8 cellular contexts compared by ENCODE assay signal in genomic region chr10:32367793-32368453, GRCh38. TPM values are rescaled to one million over a fixed set of nuclear protein-coding genes. Genes with fewer than 3 reads are reported as not detected.
DNase-seq lines count a peak whose midpoint lies in the region; ATAC-seq and TF ChIP-seq lines count a peak whose summit lies in the region.

No MANE protein-coding gene starts in this region.

- H3K27ac Mint-ChIP-seq in Caco-2 (ENCODE audit: unreplicated experiment), result no peak overlapping the region
- H3K27ac Mint-ChIP-seq in HFFc6, result no peak overlapping the region
- H3K27ac Mint-ChIP-seq in activated T-helper 17 cell treated with anti-CD3 and anti-CD28 coated beads, Interleukin-2, amount 50 U/mL, for 72 hours, result peak overlapping the region; percentile 37

- intact Hi-C loops in Caco-2 (cut with micrococcal nuclease; ENCODE audit: unreplicated experiment), result loop anchor here (1.0 to 5.0 kb wide), 5 partner anchors 18 to 177 kb away; no protein-coding TSS in a partner anchor

- H3K4me1 Mint-ChIP-seq in Caco-2 (ENCODE audit: low read depth, unreplicated experiment) (peaks cover 11% of the 10 kb centered on the region), HFFc6 (ENCODE audit: low read depth) (peaks cover 18% of the 10 kb centered on the region)
- peaks cover 34% of the 10 kb centered on the region for H3K4me1 Mint-ChIP-seq in activated T-helper 17 cell treated with anti-CD3 and anti-CD28 coated beads, Interleukin-2, amount 50 U/mL, for 72 hours

- CTCF ChIA-PET in Caco-2 (lab: Charles Lee), result interaction anchor here (0.5 to 1.0 kb wide), 5 partner anchors 12 to 111 kb away, joined by 3 to 6 read pairs (median 4); no protein-coding TSS in a partner anchor

- H3K36me3 Mint-ChIP-seq in Caco-2 (ENCODE audit: insufficient read depth, unreplicated experiment) (no peaks in the 10 kb centered on the region), HFFc6 (ENCODE audit: low read depth) (peaks cover 6% of the 10 kb centered on the region; the same call in 1 of the 2 replicates)
- peaks cover 40% of the 10 kb centered on the region for H3K36me3 Mint-ChIP-seq in activated T-helper 17 cell treated with anti-CD3 and anti-CD28 coated beads, Interleukin-2, amount 50 U/mL, for 72 hours (ENCODE audit: low read depth)

- H3K4me3 ChIP-seq in Caco-2 (ENCODE audit: low read depth, low read length), result no peak overlapping the region
- no peak overlapping the region for H3K4me3 ChIP-seq in fibroblast of pulmonary artery (replicated peaks; ENCODE audit: low read depth, low read length)
- no peak overlapping the region for H3K4me3 ChIP-seq in neutrophil (ENCODE audit: low read depth in 1 of 2, low read length in 1 of 2)
- H3K4me3 ChIP-seq in subcutaneous abdominal adipose tissue (ENCODE audit: low read depth in 1 of 5, low read length in 5 of 5), result peak overlapping the region in 3 of 5 donors; percentile 28 to 48 (median 31)

- peak overlapping the region; percentile 22 for H3K4me3 Mint-ChIP-seq in Caco-2 (ENCODE audit: unreplicated experiment)
- no peak overlapping the region; the same call in 1 of the 2 replicates for H3K4me3 Mint-ChIP-seq in HFFc6
- peak overlapping the region; percentile 46 for H3K4me3 Mint-ChIP-seq in activated T-helper 17 cell treated with anti-CD3 and anti-CD28 coated beads, Interleukin-2, amount 50 U/mL, for 72 hours

- POLR2A ChIA-PET in Caco-2 (lab: Charles Lee), result interaction anchor here (0.7 kb wide), 1 partner anchor 22 kb away, joined by 4 read pairs; no protein-coding TSS in a partner anchor

- DNase-seq in Caco-2, result peak; percentile 75 to 81
- DNase-seq in HFFc6, result peak; percentile 42
- DNase-seq in RKO (ENCODE audit: low spot score), result peak; percentile 83
- DNase-seq in fibroblast of pulmonary artery (ENCODE audit: low read depth), result peak; percentile 83
- DNase-seq in NCI-H524 treated with DMSO at 0.1 percent for 48 hours (lab: John Stamatoyannopoulos, UW), result no peak

- H3K4me1 ChIP-seq in Caco-2, result no peaks in the 10 kb centered on the region; the same call in 1 of the 2 replicates
- peaks cover 5 to 15% of the 10 kb centered on the region in 2 experiments for H3K4me1 ChIP-seq in neutrophil (ENCODE audit: control insufficient read depth in 1 of 2, insufficient read depth in 1 of 2, low read depth in 1 of 2, low read length in 1 of 2)
- H3K4me1 ChIP-seq in subcutaneous abdominal adipose tissue (ENCODE audit: control insufficient read depth in 5 of 5, insufficient read depth in 5 of 5, low read length in 5 of 5), result peaks cover 0 to 27% (median 20%) of the 10 kb centered on the region in 5 donors

- no peaks in the 10 kb centered on the region for H3K9me3 ChIP-seq in Caco-2
- H3K9me3 ChIP-seq in neutrophil, result no peaks in the 10 kb centered on the region
- no peaks in the 10 kb centered on the region for H3K9me3 ChIP-seq in subcutaneous abdominal adipose tissue (ENCODE audit: control insufficient read depth in 5 of 5, low read length in 5 of 5)

- H3K27me3 ChIP-seq in Caco-2 (replicated peaks; ENCODE audit: control insufficient read depth, insufficient read depth, low read length) (no peaks in the 10 kb centered on the region), neutrophil (no peaks in the 10 kb centered on the region), subcutaneous abdominal adipose tissue (ENCODE audit: control insufficient read depth in 5 of 5, insufficient read depth in 4 of 5, low read length in 5 of 5) (no peaks in the 10 kb centered on the region)

- no peaks in the 10 kb centered on the region for H3K27me3 Mint-ChIP-seq in Caco-2 (ENCODE audit: insufficient read depth, unreplicated experiment)
- peaks cover 2% of the 10 kb centered on the region for H3K27me3 Mint-ChIP-seq in HFFc6 (ENCODE audit: insufficient read depth)
- no peaks in the 10 kb centered on the region for H3K27me3 Mint-ChIP-seq in activated T-helper 17 cell treated with anti-CD3 and anti-CD28 coated beads, Interleukin-2, amount 50 U/mL, for 72 hours

- H3K9me3 Mint-ChIP-seq in Caco-2 (ENCODE audit: unreplicated experiment), result no peaks in the 10 kb centered on the region
- H3K9me3 Mint-ChIP-seq in HFFc6, result no peaks in the 10 kb centered on the region
- no peaks in the 10 kb centered on the region for H3K9me3 Mint-ChIP-seq in activated T-helper 17 cell treated with anti-CD3 and anti-CD28 coated beads, Interleukin-2, amount 50 U/mL, for 72 hours

- peak overlapping the region in 3 of 5 donors; percentile 8 to 72 (median 60) for H3K9ac ChIP-seq in subcutaneous abdominal adipose tissue (ENCODE audit: low read length in 5 of 5)

- no peak overlapping the region for H3K27ac ChIP-seq in neutrophil
- peak overlapping the region; percentile 26 for H3K27ac ChIP-seq in subcutaneous abdominal adipose tissue (ENCODE audit: low read depth, low read length)

- H3K36me3 ChIP-seq in Caco-2 (ENCODE audit: control insufficient read depth, insufficient read depth, low read length) (no peaks in the 10 kb centered on the region; the same call in 1 of the 2 replicates), neutrophil (no peaks in the 10 kb centered on the region), subcutaneous abdominal adipose tissue (ENCODE audit: control insufficient read depth in 5 of 5, insufficient read depth in 5 of 5, low read length in 5 of 5) (no peaks in the 10 kb centered on the region)

- ATAC-seq in activated T-helper 17 cell treated with anti-CD3 and anti-CD28 coated beads, Interleukin-2, amount 50 U/mL, for 72 hours (replicated peaks), result peak; percentile 26

- peak; percentile 91 to 93 for TF ChIP-seq CTCF in Caco-2 (IDR thresholded peaks at IDR 0.05; ENCODE audit: insufficient read depth in 1 of 2, low read depth in 1 of 2, low read length in 1 of 2, severe bottlenecking in 1 of 2, unreplicated experiment in 1 of 2)
- TF ChIP-seq CTCF in HFFc6 (IDR thresholded peaks at IDR 0.05), result peak; percentile 94
- TF ChIP-seq CTCF in fibroblast of pulmonary artery (IDR thresholded peaks at IDR 0.05; ENCODE audit: low read length, missing control alignments), result peak; percentile 72
- peak; percentile 80 for TF ChIP-seq CTCF in neutrophil (IDR thresholded peaks at IDR 0.05)

- no TSS peak for BruUV-seq in Caco-2 (replicated peaks; lab: Mats Ljungman, UMichigan)

RNA-seq across cellular contexts. Expression of gene EPC1, which starts 21.0 kb away (rescaled TPM):
- total RNA-seq in Caco-2 (2022), result 36.6 and 37.3 TPM in 2 replicates
- 10 to 100 TPM; 16.5 to 19.3 (median 17.5) TPM for total RNA-seq in HFFc6 (2021; fragmentation: NEBNext Ultra II Directional; extraction: Animal tissue kit (Norgen Biotek cat#: 25700))
- 10 to 100 TPM; 36.3 to 40.4 TPM for total RNA-seq in activated T-helper 17 cell treated with anti-CD3 and anti-CD28 coated beads, Interleukin-2, amount 50 U/mL, for 72 hours

Comparison
In these comparisons a context has a peak if more than half of its experiments do, and no peak if none do; other contexts are left out.
1. H3K4me3 ChIP-seq: peak in subcutaneous abdominal adipose tissue (3 of 5); none in Caco-2 (single experiment), fibroblast of pulmonary artery (single experiment) and neutrophil (0 of 2).
2. Peak in every context shown above with its lines, with median percentiles within 50 percentile points of each other: CTCF ChIP-seq.